ENCODE assay signal across 28 cellular contexts in the genomic region with DNA sequence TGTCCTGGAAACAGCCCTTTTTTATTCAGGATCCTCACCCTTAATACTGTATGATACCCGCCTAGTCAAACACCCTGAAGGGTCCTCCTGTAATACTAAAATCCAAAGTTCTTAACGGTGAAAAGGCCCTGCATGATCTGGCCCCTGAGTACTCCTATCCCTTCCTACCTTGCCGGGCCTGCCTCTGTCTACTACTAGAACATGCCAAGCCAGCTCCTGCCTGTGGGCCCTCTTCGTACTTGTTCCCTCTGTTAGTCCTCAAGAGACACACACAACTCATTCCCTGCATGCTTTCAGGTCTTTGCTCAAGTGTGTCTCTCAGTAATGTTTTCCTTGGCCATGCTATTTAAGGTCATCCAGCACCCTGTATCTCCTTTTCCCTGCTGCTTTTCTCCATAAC.
"Had no signal": no experiment of that assay in that cellular context is flagged by ENCODE, and none has a peak within 500 bp of the region (broad histone marks: within the 10 kb centered on the region; RNA-seq: fewer than 3 reads in every experiment).

No MANE protein-coding gene starts in this region.

- DNase-seq: activated CD4-positive, alpha-beta T cell treated with anti-CD3 and anti-CD28 coated beads, Interleukin-2, amount 50 U/mL, for 1 hour; activated CD4-positive, CD25-positive, alpha-beta regulatory T cell treated with anti-CD3 and anti-CD28 coated beads, Interleukin-2, amount 50 U/mL, for 72 hours; activated CD8-positive, alpha-beta T cell treated with anti-CD3 and anti-CD28 coated beads for 36 hours; activated gamma-delta T cell treated with Interleukin-2 at 50 U/mL for 16 hours; activated naive CD4-positive, alpha-beta T cell treated with anti-CD3 and anti-CD28 coated beads, Interleukin-2, amount 50 U/mL, for 16 hours; activated T-cell treated with anti-CD3 and anti-CD28 coated beads, Interleukin-2, amount 50 U/mL, for 4 hours; amniotic stem cell; brain microvascular endothelial cell; central memory CD4-positive, alpha-beta T cell; foreskin keratinocyte; heart right ventricle; lower lobe of right lung; mesenchymal stem cell; naive thymus-derived CD8-positive, alpha-beta T cell; posterior cingulate gyrus; small intestine; stimulated activated CD4-positive, alpha-beta T cell treated with anti-CD3 and anti-CD28 coated beads, Interleukin-4, amount 100 ng/mL, for 24 hours; SW 1271; T1000; WERI-Rb-1 had no signal

- H3K27me3 Mint-ChIP-seq: activated CD8-positive, alpha-beta T cell treated with anti-CD3 and anti-CD28 coated beads for 36 hours; activated T-helper 17 cell treated with anti-CD3 and anti-CD28 coated beads, Interleukin-2, amount 50 U/mL, for 72 hours had no signal

- H3K27ac Mint-ChIP-seq: activated CD8-positive, alpha-beta T cell treated with anti-CD3 and anti-CD28 coated beads for 36 hours; activated T-helper 17 cell treated with anti-CD3 and anti-CD28 coated beads, Interleukin-2, amount 50 U/mL, for 72 hours; dendritic cell treated with granulocyte-macrophage colony-stimulating factor and Interleukin-4, amounts not matched to agents 40 ng/mL and 50 ng/mL, for 4 days; stimulated activated memory B cell treated with anti-CD40 and anti-IgM and Interleukin-4, amounts not matched to agents 10 μg/mL and 1 μg/mL and 100 μg/mL, for 72 hours; T-helper 1 cell treated with Interleukin-12 subunit alpha and Interleukin-12 subunit beta and Interleukin-4 antibody, amounts not matched to agents 30 μg/mL and 1 μg/mL, for 36 hours had no signal

- H3K36me3 Mint-ChIP-seq: naive thymus-derived CD8-positive, alpha-beta T cell; stimulated activated memory B cell treated with anti-CD40 and anti-IgM and Interleukin-4, amounts not matched to agents 10 μg/mL and 1 μg/mL and 100 μg/mL, for 72 hours had no signal

- H3K4me3 ChIP-seq: esophagus muscularis mucosa, heart right ventricle, lower lobe of right lung, suprapubic skin, tibial nerve had no signal

- H3K4me3 Mint-ChIP-seq: activated CD8-positive, alpha-beta T cell treated with anti-CD3 and anti-CD28 coated beads for 36 hours; activated T-cell treated with anti-CD3 and anti-CD28 coated beads, Interleukin-2, amount 50 U/mL, for 4 hours; activated T-helper 17 cell treated with anti-CD3 and anti-CD28 coated beads, Interleukin-2, amount 50 U/mL, for 72 hours; dendritic cell treated with granulocyte-macrophage colony-stimulating factor and Interleukin-4, amounts not matched to agents 40 ng/mL and 50 ng/mL, for 4 days; naive thymus-derived CD8-positive, alpha-beta T cell; stimulated activated memory B cell treated with anti-CD40 and anti-IgM and Interleukin-4, amounts not matched to agents 10 μg/mL and 1 μg/mL and 100 μg/mL, for 72 hours; T-helper 1 cell treated with Interleukin-12 subunit alpha and Interleukin-12 subunit beta and Interleukin-4 antibody, amounts not matched to agents 30 μg/mL and 1 μg/mL, for 36 hours had no signal

- ATAC-seq: activated CD8-positive, alpha-beta T cell treated with anti-CD3 and anti-CD28 coated beads for 36 hours; activated T-cell treated with anti-CD3 and anti-CD28 coated beads, Interleukin-2, amount 50 U/mL, for 4 hours; activated T-helper 17 cell treated with anti-CD3 and anti-CD28 coated beads, Interleukin-2, amount 50 U/mL, for 72 hours; foreskin keratinocyte; heart right ventricle; naive thymus-derived CD8-positive, alpha-beta T cell; sciatic nerve; stimulated activated memory B cell treated with anti-CD40 and anti-IgM and Interleukin-4, amounts not matched to agents 10 μg/mL and 1 μg/mL and 100 μg/mL, for 72 hours had no signal

- H3K9me3 ChIP-seq: esophagus muscularis mucosa, heart right ventricle, lower lobe of right lung, suprapubic skin, tibial nerve had no signal

- H3K9me3 Mint-ChIP-seq: activated CD8-positive, alpha-beta T cell treated with anti-CD3 and anti-CD28 coated beads for 36 hours; activated T-cell treated with anti-CD3 and anti-CD28 coated beads, Interleukin-2, amount 50 U/mL, for 4 hours; activated T-helper 17 cell treated with anti-CD3 and anti-CD28 coated beads, Interleukin-2, amount 50 U/mL, for 72 hours; dendritic cell treated with granulocyte-macrophage colony-stimulating factor and Interleukin-4, amounts not matched to agents 40 ng/mL and 50 ng/mL, for 4 days; naive thymus-derived CD8-positive, alpha-beta T cell; stimulated activated memory B cell treated with anti-CD40 and anti-IgM and Interleukin-4, amounts not matched to agents 10 μg/mL and 1 μg/mL and 100 μg/mL, for 72 hours; T-helper 1 cell treated with Interleukin-12 subunit alpha and Interleukin-12 subunit beta and Interleukin-4 antibody, amounts not matched to agents 30 μg/mL and 1 μg/mL, for 36 hours had no signal

- H3K27me3 ChIP-seq: brain microvascular endothelial cell, esophagus muscularis mucosa, foreskin keratinocyte, heart right ventricle, suprapubic skin, tibial nerve had no signal

- H3K27ac ChIP-seq: brain microvascular endothelial cell, esophagus muscularis mucosa, foreskin keratinocyte, lower lobe of right lung, suprapubic skin, tibial nerve, WERI-Rb-1 had no signal

- H3K36me3 ChIP-seq: brain microvascular endothelial cell, esophagus muscularis mucosa, heart right ventricle, lower lobe of right lung, suprapubic skin, tibial nerve, WERI-Rb-1 had no signal
